In the genomic region with DNA sequence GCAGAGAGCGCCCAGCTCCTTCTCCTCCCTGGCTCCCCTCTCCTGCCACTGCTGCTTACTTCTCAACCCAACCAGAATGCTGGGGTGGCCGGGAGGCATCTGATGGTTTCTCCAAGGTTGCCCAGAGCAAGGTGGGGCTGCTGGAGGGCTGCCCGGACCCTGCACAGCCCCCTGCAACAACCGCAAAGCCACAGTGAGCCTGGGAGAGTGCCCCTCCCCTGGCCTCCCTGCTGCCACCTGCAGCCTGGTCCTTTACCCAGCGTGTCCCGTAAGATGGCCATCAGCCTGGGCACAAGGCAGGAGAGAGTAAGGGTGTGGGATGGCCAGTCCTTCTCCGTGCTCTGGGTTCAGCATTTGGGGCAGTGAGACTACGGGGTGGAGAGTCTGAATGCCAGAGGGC, we compare ENCODE assay signal across 2 cellular contexts.
TF ChIP-seq lines count a peak whose summit lies in the region.

No MANE protein-coding gene starts in this region.

TF ChIP-seq in GM23338, 12 proteins besides CTCF, POLR2A, EP300 and RAD21 (continues in another document):
- TF ChIP-seq EZH2 (IDR thresholded peaks at IDR 0.05; ENCODE audit: low read depth, unreplicated experiment) = no peak
- no peak for TF ChIP-seq ZNF331 (CRISPR knock-in tag; IDR thresholded peaks at IDR 0.05; ENCODE audit: low read depth)
- no peak for TF ChIP-seq POLR2AphosphoS5 (IDR thresholded peaks at IDR 0.05; ENCODE audit: low read depth)
- no peak for TF ChIP-seq ZNF114 (CRISPR knock-in tag; IDR thresholded peaks at IDR 0.05)
- no peak for TF ChIP-seq CREB1 (CRISPR knock-in tag; IDR thresholded peaks at IDR 0.05; ENCODE audit: low read depth)
- no peak for TF ChIP-seq STAT1 (IDR thresholded peaks at IDR 0.05; ENCODE audit: unreplicated experiment)
- TF ChIP-seq, protein P1, sequence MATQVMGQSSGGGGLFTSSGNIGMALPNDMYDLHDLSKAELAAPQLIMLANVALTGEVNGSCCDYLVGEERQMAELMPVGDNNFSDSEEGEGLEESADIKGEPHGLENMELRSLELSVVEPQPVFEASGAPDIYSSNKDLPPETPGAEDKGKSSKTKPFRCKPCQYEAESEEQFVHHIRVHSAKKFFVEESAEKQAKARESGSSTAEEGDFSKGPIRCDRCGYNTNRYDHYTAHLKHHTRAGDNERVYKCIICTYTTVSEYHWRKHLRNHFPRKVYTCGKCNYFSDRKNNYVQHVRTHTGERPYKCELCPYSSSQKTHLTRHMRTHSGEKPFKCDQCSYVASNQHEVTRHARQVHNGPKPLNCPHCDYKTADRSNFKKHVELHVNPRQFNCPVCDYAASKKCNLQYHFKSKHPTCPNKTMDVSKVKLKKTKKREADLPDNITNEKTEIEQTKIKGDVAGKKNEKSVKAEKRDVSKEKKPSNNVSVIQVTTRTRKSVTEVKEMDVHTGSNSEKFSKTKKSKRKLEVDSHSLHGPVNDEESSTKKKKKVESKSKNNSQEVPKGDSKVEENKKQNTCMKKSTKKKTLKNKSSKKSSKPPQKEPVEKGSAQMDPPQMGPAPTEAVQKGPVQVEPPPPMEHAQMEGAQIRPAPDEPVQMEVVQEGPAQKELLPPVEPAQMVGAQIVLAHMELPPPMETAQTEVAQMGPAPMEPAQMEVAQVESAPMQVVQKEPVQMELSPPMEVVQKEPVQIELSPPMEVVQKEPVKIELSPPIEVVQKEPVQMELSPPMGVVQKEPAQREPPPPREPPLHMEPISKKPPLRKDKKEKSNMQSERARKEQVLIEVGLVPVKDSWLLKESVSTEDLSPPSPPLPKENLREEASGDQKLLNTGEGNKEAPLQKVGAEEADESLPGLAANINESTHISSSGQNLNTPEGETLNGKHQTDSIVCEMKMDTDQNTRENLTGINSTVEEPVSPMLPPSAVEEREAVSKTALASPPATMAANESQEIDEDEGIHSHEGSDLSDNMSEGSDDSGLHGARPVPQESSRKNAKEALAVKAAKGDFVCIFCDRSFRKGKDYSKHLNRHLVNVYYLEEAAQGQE (IDR thresholded peaks at IDR 0.05; ENCODE audit: unreplicated experiment) = no peak
- TF ChIP-seq, protein P2, sequence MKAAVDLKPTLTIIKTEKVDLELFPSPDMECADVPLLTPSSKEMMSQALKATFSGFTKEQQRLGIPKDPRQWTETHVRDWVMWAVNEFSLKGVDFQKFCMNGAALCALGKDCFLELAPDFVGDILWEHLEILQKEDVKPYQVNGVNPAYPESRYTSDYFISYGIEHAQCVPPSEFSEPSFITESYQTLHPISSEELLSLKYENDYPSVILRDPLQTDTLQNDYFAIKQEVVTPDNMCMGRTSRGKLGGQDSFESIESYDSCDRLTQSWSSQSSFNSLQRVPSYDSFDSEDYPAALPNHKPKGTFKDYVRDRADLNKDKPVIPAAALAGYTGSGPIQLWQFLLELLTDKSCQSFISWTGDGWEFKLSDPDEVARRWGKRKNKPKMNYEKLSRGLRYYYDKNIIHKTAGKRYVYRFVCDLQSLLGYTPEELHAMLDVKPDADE (IDR thresholded peaks at IDR 0.05) = no peak
- TF ChIP-seq, protein P3, sequence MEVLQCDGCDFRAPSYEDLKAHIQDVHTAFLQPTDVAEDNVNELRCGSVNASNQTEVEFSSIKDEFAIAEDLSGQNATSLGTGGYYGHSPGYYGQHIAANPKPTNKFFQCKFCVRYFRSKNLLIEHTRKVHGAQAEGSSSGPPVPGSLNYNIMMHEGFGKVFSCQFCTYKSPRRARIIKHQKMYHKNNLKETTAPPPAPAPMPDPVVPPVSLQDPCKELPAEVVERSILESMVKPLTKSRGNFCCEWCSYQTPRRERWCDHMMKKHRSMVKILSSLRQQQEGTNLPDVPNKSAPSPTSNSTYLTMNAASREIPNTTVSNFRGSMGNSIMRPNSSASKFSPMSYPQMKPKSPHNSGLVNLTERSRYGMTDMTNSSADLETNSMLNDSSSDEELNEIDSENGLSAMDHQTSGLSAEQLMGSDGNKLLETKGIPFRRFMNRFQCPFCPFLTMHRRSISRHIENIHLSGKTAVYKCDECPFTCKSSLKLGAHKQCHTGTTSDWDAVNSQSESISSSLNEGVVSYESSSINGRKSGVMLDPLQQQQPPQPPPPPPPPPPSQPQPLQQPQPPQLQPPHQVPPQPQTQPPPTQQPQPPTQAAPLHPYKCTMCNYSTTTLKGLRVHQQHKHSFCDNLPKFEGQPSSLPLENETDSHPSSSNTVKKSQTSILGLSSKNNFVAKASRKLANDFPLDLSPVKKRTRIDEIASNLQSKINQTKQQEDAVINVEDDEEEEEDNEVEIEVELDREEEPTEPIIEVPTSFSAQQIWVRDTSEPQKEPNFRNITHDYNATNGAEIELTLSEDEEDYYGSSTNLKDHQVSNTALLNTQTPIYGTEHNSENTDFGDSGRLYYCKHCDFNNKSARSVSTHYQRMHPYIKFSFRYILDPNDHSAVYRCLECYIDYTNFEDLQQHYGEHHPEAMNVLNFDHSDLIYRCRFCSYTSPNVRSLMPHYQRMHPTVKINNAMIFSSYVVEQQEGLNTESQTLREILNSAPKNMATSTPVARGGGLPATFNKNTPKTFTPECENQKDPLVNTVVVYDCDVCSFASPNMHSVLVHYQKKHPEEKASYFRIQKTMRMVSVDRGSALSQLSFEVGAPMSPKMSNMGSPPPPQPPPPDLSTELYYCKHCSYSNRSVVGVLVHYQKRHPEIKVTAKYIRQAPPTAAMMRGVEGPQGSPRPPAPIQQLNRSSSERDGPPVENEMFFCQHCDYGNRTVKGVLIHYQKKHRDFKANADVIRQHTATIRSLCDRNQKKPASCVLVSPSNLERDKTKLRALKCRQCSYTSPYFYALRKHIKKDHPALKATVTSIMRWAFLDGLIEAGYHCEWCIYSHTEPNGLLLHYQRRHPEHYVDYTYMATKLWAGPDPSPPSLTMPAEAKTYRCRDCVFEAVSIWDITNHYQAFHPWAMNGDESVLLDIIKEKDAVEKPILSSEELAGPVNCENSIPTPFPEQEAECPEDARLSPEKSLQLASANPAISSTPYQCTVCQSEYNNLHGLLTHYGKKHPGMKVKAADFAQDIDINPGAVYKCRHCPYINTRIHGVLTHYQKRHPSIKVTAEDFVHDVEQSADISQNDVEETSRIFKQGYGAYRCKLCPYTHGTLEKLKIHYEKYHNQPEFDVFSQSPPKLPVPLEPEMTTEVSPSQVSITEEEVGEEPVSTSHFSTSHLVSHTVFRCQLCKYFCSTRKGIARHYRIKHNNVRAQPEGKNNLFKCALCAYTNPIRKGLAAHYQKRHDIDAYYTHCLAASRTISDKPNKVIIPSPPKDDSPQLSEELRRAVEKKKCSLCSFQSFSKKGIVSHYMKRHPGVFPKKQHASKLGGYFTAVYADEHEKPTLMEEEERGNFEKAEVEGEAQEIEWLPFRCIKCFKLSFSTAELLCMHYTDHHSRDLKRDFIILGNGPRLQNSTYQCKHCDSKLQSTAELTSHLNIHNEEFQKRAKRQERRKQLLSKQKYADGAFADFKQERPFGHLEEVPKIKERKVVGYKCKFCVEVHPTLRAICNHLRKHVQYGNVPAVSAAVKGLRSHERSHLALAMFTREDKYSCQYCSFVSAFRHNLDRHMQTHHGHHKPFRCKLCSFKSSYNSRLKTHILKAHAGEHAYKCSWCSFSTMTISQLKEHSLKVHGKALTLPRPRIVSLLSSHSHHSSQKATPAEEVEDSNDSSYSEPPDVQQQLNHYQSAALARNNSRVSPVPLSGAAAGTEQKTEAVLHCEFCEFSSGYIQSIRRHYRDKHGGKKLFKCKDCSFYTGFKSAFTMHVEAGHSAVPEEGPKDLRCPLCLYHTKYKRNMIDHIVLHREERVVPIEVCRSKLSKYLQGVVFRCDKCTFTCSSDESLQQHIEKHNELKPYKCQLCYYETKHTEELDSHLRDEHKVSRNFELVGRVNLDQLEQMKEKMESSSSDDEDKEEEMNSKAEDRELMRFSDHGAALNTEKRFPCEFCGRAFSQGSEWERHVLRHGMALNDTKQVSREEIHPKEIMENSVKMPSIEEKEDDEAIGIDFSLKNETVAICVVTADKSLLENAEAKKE (CRISPR knock-in tag; IDR thresholded peaks at IDR 0.05) = no peak
- TF ChIP-seq EZH2phosphoT487 (IDR thresholded peaks at IDR 0.05; ENCODE audit: unreplicated experiment) = no peak

TF ChIP-seq in H1, 55 proteins besides CTCF, POLR2A, EP300 and RAD21:
- TF ChIP-seq FOSL1 (IDR thresholded peaks at IDR 0.05; ENCODE audit: insufficient read depth, low read depth, low read length) (no peak), NRF1 (IDR thresholded peaks at IDR 0.05; ENCODE audit: low read depth, low read length) (no peak), HDAC2 (IDR thresholded peaks at IDR 0.05; ENCODE audit: borderline replicate concordance in 1 of 2, low read depth in 2 of 2, low read length in 2 of 2) (no peak), CREB1 (IDR thresholded peaks at IDR 0.05) (no peak), POLR2AphosphoS5 (IDR thresholded peaks at IDR 0.05; ENCODE audit: low read depth, low read length) (no peak), BRCA1 (IDR thresholded peaks at IDR 0.05; ENCODE audit: low read depth, low read length) (no peak), SIRT6 (IDR thresholded peaks at IDR 0.05; ENCODE audit: low read length) (no peak)
- TF ChIP-seq, protein P4, sequence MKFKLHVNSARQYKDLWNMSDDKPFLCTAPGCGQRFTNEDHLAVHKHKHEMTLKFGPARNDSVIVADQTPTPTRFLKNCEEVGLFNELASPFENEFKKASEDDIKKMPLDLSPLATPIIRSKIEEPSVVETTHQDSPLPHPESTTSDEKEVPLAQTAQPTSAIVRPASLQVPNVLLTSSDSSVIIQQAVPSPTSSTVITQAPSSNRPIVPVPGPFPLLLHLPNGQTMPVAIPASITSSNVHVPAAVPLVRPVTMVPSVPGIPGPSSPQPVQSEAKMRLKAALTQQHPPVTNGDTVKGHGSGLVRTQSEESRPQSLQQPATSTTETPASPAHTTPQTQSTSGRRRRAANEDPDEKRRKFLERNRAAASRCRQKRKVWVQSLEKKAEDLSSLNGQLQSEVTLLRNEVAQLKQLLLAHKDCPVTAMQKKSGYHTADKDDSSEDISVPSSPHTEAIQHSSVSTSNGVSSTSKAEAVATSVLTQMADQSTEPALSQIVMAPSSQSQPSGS (IDR thresholded peaks at IDR 0.05; ENCODE audit: low read length) = no peak
TF ChIP-seq in H1: peak in this region for 0.
